8 cellular contexts compared by ENCODE assay signal in the genomic region with DNA sequence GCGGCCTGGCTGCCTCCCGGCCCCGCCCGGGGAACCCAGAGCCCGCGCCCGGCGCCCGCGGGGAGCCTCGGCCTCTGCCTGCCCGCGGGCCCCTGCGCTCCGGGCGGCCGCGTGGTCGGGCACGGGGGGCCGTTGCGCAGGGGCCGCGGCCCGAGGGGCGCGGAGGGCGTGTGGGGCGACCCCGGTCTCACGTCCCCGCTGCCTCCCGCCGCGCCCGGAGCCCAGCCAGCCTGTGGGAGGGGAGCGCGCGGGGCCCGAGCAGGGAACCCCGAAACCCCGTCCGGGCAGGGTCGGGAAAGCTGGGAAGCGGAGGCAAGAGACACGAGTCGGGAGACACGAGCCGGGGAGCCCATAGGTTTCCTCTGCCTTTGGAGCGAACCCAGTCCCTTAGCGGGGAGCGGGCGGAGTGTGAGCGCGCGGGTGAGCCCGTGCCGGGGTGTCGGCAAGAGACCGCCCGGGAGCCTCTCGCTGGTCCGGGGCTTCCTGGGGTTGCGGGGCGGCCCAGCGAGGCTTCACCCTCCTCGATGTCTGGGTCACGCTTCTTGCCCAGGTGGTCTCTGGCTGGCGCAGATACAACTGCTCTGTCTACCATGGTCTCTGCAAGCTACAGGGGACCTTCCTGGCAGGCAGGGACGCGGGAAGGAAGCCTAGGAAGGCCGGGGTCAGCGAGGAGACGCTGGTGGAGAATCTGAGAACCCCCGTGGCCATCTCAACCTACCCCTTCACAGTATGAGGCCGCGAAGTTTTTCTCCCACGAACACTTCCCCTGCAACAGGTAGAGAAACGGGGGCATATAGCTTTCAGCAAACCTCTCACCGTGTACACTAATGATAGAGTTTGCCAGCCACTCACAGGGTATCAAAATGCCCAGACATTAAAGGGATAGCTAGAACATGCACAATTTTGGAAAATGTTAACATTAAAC. TPM values are rescaled to one million over a fixed set of nuclear protein-coding genes. Genes with fewer than 3 reads are reported as not detected.
DNase-seq lines count a peak whose midpoint lies in the region; ATAC-seq and TF ChIP-seq lines count a peak whose summit lies in the region.

No MANE protein-coding gene starts in this region.

- peak; percentile 5 for ATAC-seq in HG02759 (IDR thresholded peaks at IDR 0.05; ENCODE audit: unreplicated experiment)

- peak overlapping the region; percentile 89 for H3K4me3 ChIP-seq in GM06990 (replicated peaks; ENCODE audit: low read depth, low read length)
- peak overlapping the region; percentile 68 for H3K4me3 ChIP-seq in fibroblast of pulmonary artery (replicated peaks; ENCODE audit: low read depth, low read length)

- H3K27me3 ChIP-seq in GM06990 (replicated peaks; ENCODE audit: control insufficient read depth, insufficient read depth, low read length), result no peaks in the 10 kb centered on the region

- H3K36me3 ChIP-seq in GM06990 (ENCODE audit: control insufficient read depth, insufficient read depth, low read length), result peaks cover 6% of the 10 kb centered on the region

- no peak for TF ChIP-seq CTCF in GM06990 (IDR thresholded peaks at IDR 0.05; ENCODE audit: insufficient read depth, low read length, poor library complexity, severe bottlenecking)
- no peak for TF ChIP-seq CTCF in fibroblast of pulmonary artery (IDR thresholded peaks at IDR 0.05; ENCODE audit: low read length, missing control alignments)

- DNase-seq in GM06990 (ENCODE audit: extremely low read depth, insufficient read length) (peak; percentile 61), fibroblast of pulmonary artery (ENCODE audit: low read depth) (no peak), posterior vena cava (ENCODE audit: low spot score) (peak; percentile 82), OCI-M1 (lab: John Stamatoyannopoulos, UW) (no peak), NOMO-1 (lab: John Stamatoyannopoulos, UW; ENCODE audit: unreplicated experiment in 2 of 2) (no peak)
- DNase-seq in activated CD4-positive, alpha-beta T cell treated with anti-CD3 and anti-CD28 coated beads, Interleukin-2, amount 50 U/mL, for 48 hours, result peak; percentile 15 to 22
- no peak for DNase-seq in stimulated activated naive CD4-positive, alpha-beta T cell treated with Interleukin-2 at 50 U/mL for 16 hours (lab: John Stamatoyannopoulos, UW)

- intact Hi-C loops in posterior vena cava (cut with DNase I), result loop anchor here (5.0 kb wide), 1 partner anchor 88 kb away; no protein-coding TSS in a partner anchor

RNA-seq across cellular contexts. Expression of gene LRRK1, which starts 0.6 kb away (rescaled TPM):
- total RNA-seq in posterior vena cava, result 10 to 100 TPM; 22.3 to 24.9 TPM

RNA-seq across cellular contexts. Expression of gene ALDH1A3, which starts 40.1 kb away (rescaled TPM):
- total RNA-seq in posterior vena cava, result 10 to 100 TPM; 26.6 to 29.9 TPM

Comparison
In these comparisons a context has a peak if more than half of its experiments do, and no peak if none do; other contexts are left out.
1. DNase-seq: peak in GM06990 (single experiment), activated CD4-positive, alpha-beta T cell treated with anti-CD3 and anti-CD28 coated beads, Interleukin-2, amount 50 U/mL, for 48 hours (2 of 2) and posterior vena cava (single experiment); none in fibroblast of pulmonary artery (single experiment), OCI-M1 (single experiment), NOMO-1 (0 of 2) and stimulated activated naive CD4-positive, alpha-beta T cell treated with Interleukin-2 at 50 U/mL for 16 hours (single experiment).